ENCODE assay signal across 20 cellular contexts in genomic region chr5:25964009-25964372, GRCh38.
"Had no signal": no experiment of that assay in that cellular context is flagged by ENCODE, and none has a peak within 500 bp of the region (broad histone marks: within the 10 kb centered on the region; RNA-seq: fewer than 3 reads in every experiment).

No MANE protein-coding gene starts in this region.

- H3K27me3 ChIP-seq: esophagus muscularis mucosa, foreskin keratinocyte, heart left ventricle, neutrophil, stomach, transverse colon had no signal

- H3K9me3 ChIP-seq: lower lobe of right lung, neutrophil had no signal

- H3K27ac Mint-ChIP-seq: activated naive CD8-positive, alpha-beta T cell; dendritic cell treated with granulocyte-macrophage colony-stimulating factor and Interleukin-4, amounts not matched to agents 40 ng/mL and 50 ng/mL, for 4 days; nephron; stimulated activated naive B cell treated with anti-CD40 and anti-IgM and Interleukin-4, amounts not matched to agents 10 μg/mL and 1 μg/mL and 100 μg/mL, for 72 hours had no signal

- ATAC-seq: foreskin keratinocyte; lower lobe of right lung; stimulated activated naive B cell treated with anti-CD40 and anti-IgM and Interleukin-4, amounts not matched to agents 10 μg/mL and 1 μg/mL and 100 μg/mL, for 72 hours had no signal

- H3K4me3 Mint-ChIP-seq: activated naive CD8-positive, alpha-beta T cell; central memory CD8-positive, alpha-beta T cell; dendritic cell treated with granulocyte-macrophage colony-stimulating factor and Interleukin-4, amounts not matched to agents 40 ng/mL and 50 ng/mL, for 4 days; nephron; stimulated activated naive B cell treated with anti-CD40 and anti-IgM and Interleukin-4, amounts not matched to agents 10 μg/mL and 1 μg/mL and 100 μg/mL, for 72 hours had no signal

- H3K4me1 ChIP-seq: esophagus muscularis mucosa, foreskin keratinocyte, heart left ventricle, lower lobe of right lung, stomach, transverse colon had no signal

- DNase-seq: activated CD4-positive, alpha-beta T cell treated with anti-CD3 and anti-CD28 coated beads for 4 hours; activated CD4-positive, alpha-beta T cell treated with anti-CD3 and anti-CD28 coated beads, Interleukin-2, amount 50 U/mL, for 4 hours; activated effector memory CD4-positive, alpha-beta T cell treated with Interleukin-2 at 50 U/mL for 16 hours; activated naive CD4-positive, alpha-beta T cell treated with Interleukin-2 at 50 U/mL for 16 hours; effector CD4-positive, alpha-beta T cell; foreskin keratinocyte; heart left ventricle; lower lobe of right lung; stimulated activated CD4-positive, alpha-beta T cell treated with anti-CD3 and anti-CD28 coated beads, Interleukin-1b, Interleukin-23, amount 100 ng/mL, for 48 hours; stimulated activated CD4-positive, alpha-beta T cell treated with anti-CD3 and anti-CD28 coated beads, Interleukin-4, amount 100 ng/mL, for 4 hours; stimulated activated naive B cell treated with anti-CD40 and anti-IgM and Interleukin-4, amounts not matched to agents 10 μg/mL and 1 μg/mL and 100 μg/mL, for 72 hours; stomach; transverse colon had no signal

- H3K4me1 Mint-ChIP-seq: central memory CD8-positive, alpha-beta T cell; nephron; stimulated activated naive B cell treated with anti-CD40 and anti-IgM and Interleukin-4, amounts not matched to agents 10 μg/mL and 1 μg/mL and 100 μg/mL, for 72 hours had no signal

- H3K36me3 Mint-ChIP-seq: activated naive CD8-positive, alpha-beta T cell; stimulated activated naive B cell treated with anti-CD40 and anti-IgM and Interleukin-4, amounts not matched to agents 10 μg/mL and 1 μg/mL and 100 μg/mL, for 72 hours had no signal

- H3K4me2 ChIP-seq: smooth muscle cell had no signal

- H3K27me3 Mint-ChIP-seq: activated naive CD8-positive, alpha-beta T cell; central memory CD8-positive, alpha-beta T cell; dendritic cell treated with granulocyte-macrophage colony-stimulating factor and Interleukin-4, amounts not matched to agents 40 ng/mL and 50 ng/mL, for 4 days; stimulated activated naive B cell treated with anti-CD40 and anti-IgM and Interleukin-4, amounts not matched to agents 10 μg/mL and 1 μg/mL and 100 μg/mL, for 72 hours had no signal

- H3K36me3 ChIP-seq: esophagus muscularis mucosa, heart left ventricle, lower lobe of right lung, neutrophil, stomach, transverse colon had no signal

- H3K4me3 ChIP-seq: esophagus muscularis mucosa, heart left ventricle, lower lobe of right lung, smooth muscle cell, stomach, transverse colon had no signal

- H3K27ac ChIP-seq: esophagus muscularis mucosa, foreskin keratinocyte, heart left ventricle, lower lobe of right lung, neutrophil, stomach, transverse colon had no signal
